ENCODE assay signal across 2 cellular contexts in genomic region chr2:173761603-173762119, GRCh38.
TF ChIP-seq lines count a peak whose summit lies in the region.

No MANE protein-coding gene starts in this region.

TF ChIP-seq in H1, 55 proteins besides CTCF, POLR2A, EP300 and RAD21 (continued from another document):
- TF ChIP-seq ASH2L (IDR thresholded peaks at IDR 0.05; ENCODE audit: low read length) = no peak
- TF ChIP-seq, protein P1, sequence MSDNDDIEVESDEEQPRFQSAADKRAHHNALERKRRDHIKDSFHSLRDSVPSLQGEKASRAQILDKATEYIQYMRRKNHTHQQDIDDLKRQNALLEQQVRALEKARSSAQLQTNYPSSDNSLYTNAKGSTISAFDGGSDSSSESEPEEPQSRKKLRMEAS (IDR thresholded peaks at IDR 0.05) = no peak
- TF ChIP-seq TEAD4 (IDR thresholded peaks at IDR 0.05; ENCODE audit: low read depth, low read length) = no peak
- no peak for TF ChIP-seq SIRT6 (IDR thresholded peaks at IDR 0.05; ENCODE audit: low read length)
- TF ChIP-seq JUN (IDR thresholded peaks at IDR 0.05; ENCODE audit: low read depth, low read length) = no peak
- no peak for TF ChIP-seq ATF3 (IDR thresholded peaks at IDR 0.05; ENCODE audit: insufficient read depth, low read depth, low read length)
TF ChIP-seq in H1: peak in this region for 0.

TF ChIP-seq in HepG2, 621 proteins besides CTCF, POLR2A, EP300 and RAD21 (continued from another document):
- TF ChIP-seq CCAR2 (optimal IDR thresholded peaks at IDR 0.05; ENCODE audit: low read depth, low read length) (no peak), TOE1 (CRISPR knock-in tag; IDR thresholded peaks at IDR 0.05) (no peak), SUZ12 (IDR thresholded peaks at IDR 0.05; ENCODE audit: low read depth, low read length) (no peak), ZNF883 (CRISPR knock-in tag; IDR thresholded peaks at IDR 0.05; ENCODE audit: not compliant biosample characterization) (no peak), MYC (CRISPR knock-in tag; IDR thresholded peaks at IDR 0.05; ENCODE audit: borderline replicate concordance) (no peak), ZNF589 (CRISPR knock-in tag; conservative IDR thresholded peaks at IDR 0.05) (no peak), ZNF275 (CRISPR knock-in tag; IDR thresholded peaks at IDR 0.05; ENCODE audit: borderline replicate concordance) (no peak)
